In the genomic region with DNA sequence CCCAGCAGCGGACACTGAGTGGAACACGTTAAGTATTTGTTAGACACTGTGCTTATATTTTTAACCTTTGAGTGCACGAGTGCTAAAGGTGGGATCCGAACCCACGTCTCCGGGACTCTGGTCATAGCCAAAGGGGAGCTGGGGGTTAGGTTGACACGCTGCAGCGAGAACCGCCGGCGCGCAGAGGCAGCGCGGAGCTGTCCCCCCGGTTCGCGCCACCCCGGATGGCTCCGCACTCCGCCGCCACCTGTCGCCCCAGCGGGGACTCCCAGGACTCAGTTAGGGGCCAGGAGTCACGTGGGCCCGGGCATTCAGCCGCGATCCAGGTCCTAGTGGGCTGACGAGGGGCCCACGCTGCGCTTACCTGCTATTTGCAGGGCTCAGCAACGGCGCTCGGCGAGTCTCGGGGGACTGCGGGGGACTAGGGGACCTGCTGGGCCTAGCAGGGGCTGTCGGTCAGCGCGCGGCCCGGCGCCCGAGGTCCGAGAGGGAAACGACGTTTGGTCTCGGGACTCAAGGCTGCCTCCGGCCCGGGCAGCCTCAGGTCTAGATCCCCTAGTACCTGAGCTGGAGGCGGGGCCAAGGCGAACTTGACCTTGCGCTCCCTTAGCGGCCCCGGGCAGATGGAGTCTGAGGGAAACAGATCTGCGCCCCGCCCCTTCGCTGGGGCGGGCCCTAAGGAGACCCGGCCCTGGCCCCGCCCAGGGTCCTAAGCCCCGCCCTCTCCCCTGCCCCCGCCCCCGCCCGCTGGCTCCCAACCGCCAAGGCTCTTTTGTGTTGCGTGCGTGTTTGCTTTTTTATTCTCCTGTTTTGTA, we compare ENCODE assay signal across 8 cellular contexts. TPM values are rescaled to one million over a fixed set of nuclear protein-coding genes. Genes with fewer than 3 reads are reported as not detected.
DNase-seq lines count a peak whose midpoint lies in the region; ATAC-seq, FAIRE-seq and TF ChIP-seq lines count a peak whose summit lies in the region.

Gene NMNAT3 (minus strand): TSS at position 632 of the 815 bp plus-strand sequence. CDS start 50,248 bp downstream, outside the sequence.

- TF ChIP-seq CTCF in kidney epithelial cell (IDR thresholded peaks at IDR 0.05; ENCODE audit: insufficient read depth, low read length, poor library complexity, severe bottlenecking): no peak

- peak within 1 kb of the TSS; percentile 59 for H3K4me3 ChIP-seq in kidney epithelial cell (ENCODE audit: low read depth, low read length)

- ATAC-seq in HG02840 (IDR thresholded peaks at IDR 0.05; ENCODE audit: low FRiP score, unreplicated experiment): peak; percentile 96

- DNase-seq in GM12892 (ENCODE audit: insufficient read length): peak; percentile 54
- peak; percentile 81 to 93 for DNase-seq in NCI-H187 (lab: John Stamatoyannopoulos, UW)
- DNase-seq in activated CD4-positive, CD25-positive, alpha-beta regulatory T cell treated with anti-CD3 and anti-CD28 coated beads, Interleukin-2, amount 50 U/mL, for 72 hours: peak; percentile 82
- peak; percentile 63 for DNase-seq in cerebellar cortex (ENCODE audit: low spot score)
- DNase-seq in kidney epithelial cell (ENCODE audit: low read depth): peak; percentile 35
- DNase-seq in stimulated activated CD4-positive, alpha-beta T cell treated with anti-CD3 and anti-CD28 coated beads, Interleukin-15, amount 100 ng/mL, for 1 hour (ENCODE audit: low read depth in 1 of 2, low spot score in 1 of 2): peak; percentile 56 to 79
- no peak for DNase-seq in H54 (ENCODE audit: insufficient read length, low spot score)

- FAIRE-seq in GM12892 (lab: Jason Lieb, UNC) (no peak), H54 (lab: Jason Lieb, UNC) (no peak)

- no peaks in the 10 kb centered on the region for H3K36me3 ChIP-seq in kidney epithelial cell (ENCODE audit: control insufficient read depth, insufficient read depth, low read length)

- TF ChIP-seq POLR2A in GM12892 (IDR thresholded peaks at IDR 0.05; ENCODE audit: low read depth, low read length): no peak
- TF ChIP-seq POLR2A in H54 (IDR thresholded peaks at IDR 0.05; ENCODE audit: low read depth, low read length): no peak

- H3K27me3 ChIP-seq in kidney epithelial cell (ENCODE audit: control insufficient read depth, insufficient read depth, low read length): no peaks in the 10 kb centered on the region

RNA-seq across cellular contexts. Expression of gene NMNAT3, which starts in this region (rescaled TPM):
- 0.04 TPM for polyA plus RNA-seq in GM12892 (2012; ENCODE audit: missing spikeins)
- 6.6 and 8.6 TPM in 2 replicates for total RNA-seq in kidney epithelial cell
